ENCODE assay signal across 1 cellular context in the genomic region with DNA sequence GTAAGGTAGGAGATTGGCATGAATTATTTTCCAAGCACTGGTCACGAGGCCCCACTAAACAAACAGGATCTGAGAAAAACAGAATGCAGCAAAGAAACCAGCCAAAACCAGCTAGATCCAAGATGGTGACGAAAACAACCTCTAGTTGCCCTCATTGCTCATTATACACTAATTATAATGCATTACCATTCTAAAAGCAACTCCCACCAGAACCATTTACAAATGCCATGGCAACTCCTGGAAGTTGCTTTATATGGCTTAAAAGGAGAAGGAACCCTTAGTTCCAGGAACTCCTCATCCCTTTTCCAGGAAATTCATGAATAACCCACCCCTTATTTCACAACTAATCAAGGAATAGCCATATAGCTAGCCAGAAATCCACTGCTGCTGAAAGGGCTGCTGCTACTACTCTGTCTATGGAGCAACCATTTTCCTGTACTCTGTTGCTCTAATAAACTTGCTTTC.
TF ChIP-seq lines count a peak whose summit lies in the region.

No MANE protein-coding gene starts in this region.

TF ChIP-seq in IMR-90, 13 proteins besides CTCF, POLR2A, EP300 and RAD21 (continued from another document):
- TF ChIP-seq MXI1 (IDR thresholded peaks at IDR 0.05; ENCODE audit: borderline replicate concordance, low read depth, low read length) (no peak), MAZ (IDR thresholded peaks at IDR 0.05; ENCODE audit: borderline replicate concordance, low read depth, low read length) (no peak), SMC3 (IDR thresholded peaks at IDR 0.05; ENCODE audit: low read depth, low read length) (no peak), CHD1 (IDR thresholded peaks at IDR 0.05; ENCODE audit: low read depth, low read length) (no peak), CEBPB (IDR thresholded peaks at IDR 0.05; ENCODE audit: low read depth, low read length) (no peak)
TF ChIP-seq in IMR-90: peak in this region for 0.
